ENCODE assay signal across 25 cellular contexts in the genomic region with DNA sequence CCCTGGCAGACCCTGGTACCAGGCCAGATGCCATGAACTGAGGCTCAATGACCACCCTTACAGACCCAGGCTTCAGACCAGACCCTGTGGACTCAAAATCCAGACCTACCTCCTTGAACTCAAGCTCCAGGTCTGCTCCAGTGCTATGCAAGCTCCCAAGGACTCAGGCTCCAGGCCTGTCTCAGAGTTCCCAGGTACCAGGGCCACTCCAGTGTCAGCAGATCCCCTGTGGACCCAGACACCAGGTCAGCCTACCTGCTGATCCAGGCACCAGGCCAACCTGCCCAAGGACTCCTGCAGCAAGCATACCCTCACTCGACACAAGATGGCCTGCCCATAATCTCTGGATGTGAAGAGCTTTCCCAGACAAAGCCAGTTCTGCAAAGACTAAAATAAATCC.
"Had no signal": no experiment of that assay in that cellular context is flagged by ENCODE, and none has a peak within 500 bp of the region (broad histone marks: within the 10 kb centered on the region; RNA-seq: fewer than 3 reads in every experiment).

No MANE protein-coding gene starts in this region.

- DNase-seq: stimulated activated CD4-positive, alpha-beta T cell treated with anti-CD3 and anti-CD28 coated beads, Interleukin-2, amount 100 ng/mL, for 48 hours; stimulated activated CD4-positive, alpha-beta T cell treated with anti-CD3 and anti-CD28 coated beads, Interleukin-4, amount 100 ng/mL, for 1 hour; stimulated activated CD4-positive, alpha-beta T cell treated with anti-CD3 and anti-CD28 coated beads, Interleukin-4, amount 100 ng/mL, for 24 hours; stimulated activated CD4-positive, alpha-beta T cell treated with anti-CD3 and anti-CD28 coated beads, Interleukin-4, amount 100 ng/mL, for 4 hours; stimulated activated CD8-positive, alpha-beta memory T cell treated with anti-CD3 and anti-CD28 coated beads, Interleukin-4, amount 100 ng/mL, for 48 hours; stimulated activated naive B cell treated with anti-CD40 and anti-IgM and Interleukin-4, amounts not matched to agents 10 μg/mL and 1 μg/mL and 100 μg/mL, for 72 hours; stimulated activated naive CD4-positive, alpha-beta T cell; stimulated activated naive CD4-positive, alpha-beta T cell treated with Interleukin-2 at 50 U/mL for 16 hours; stimulated activated naive CD8-positive, alpha-beta T cell treated with anti-CD3 and anti-CD28 coated beads, Interleukin-15, amount 100 ng/mL, for 72 hours; stimulated activated naive CD8-positive, alpha-beta T cell treated with anti-CD3 and anti-CD28 coated beads, Interleukin-15, Interleukin-2, amounts not matched to agents 100 U/mL and 50 U/mL, for 24 hours; stomach; substantia nigra; testis; thyroid gland; tibial artery; transverse colon; upper lobe of left lung; upper lobe of right lung; uterus had no signal

- H3K4me3 ChIP-seq: stomach, suprapubic skin, testis, thoracic aorta, thyroid gland, tibial artery, tibial nerve, transverse colon, upper lobe of left lung, upper lobe of right lung, uterus, vagina had no signal

- H3K36me3 ChIP-seq: stomach, suprapubic skin, thoracic aorta, thyroid gland, tibial artery, tibial nerve, transverse colon, upper lobe of left lung, upper lobe of right lung, uterus, vagina had no signal

- H3K4me1 ChIP-seq: stomach, suprapubic skin, testis, thyroid gland, tibial artery, tibial nerve, transverse colon, upper lobe of left lung, upper lobe of right lung, uterus, vagina had no signal

- H3K27me3 ChIP-seq: stomach, suprapubic skin, testis, thyroid gland, tibial artery, tibial nerve, transverse colon, upper lobe of left lung, upper lobe of right lung, uterus, vagina had no signal

- H3K9me3 ChIP-seq: stomach, suprapubic skin, testis, thoracic aorta, thyroid gland, tibial artery, tibial nerve, transverse colon, upper lobe of left lung, upper lobe of right lung, uterus, vagina had no signal

- H3K27ac ChIP-seq: stomach, suprapubic skin, testis, thoracic aorta, thyroid gland, tibial artery, tibial nerve, transverse colon, upper lobe of left lung, upper lobe of right lung, uterus, vagina had no signal

- ATAC-seq: stimulated activated effector memory CD8-positive, alpha-beta T cell treated with anti-CD3 and anti-CD28 coated beads, Interleukin-12 subunit alpha, Interleukin-12 subunit beta, amount 100 ng/mL, for 72 hours; stimulated activated memory B cell treated with anti-CD40 and anti-IgM and Interleukin-4, amounts not matched to agents 10 μg/mL and 1 μg/mL and 100 μg/mL, for 72 hours; stimulated activated naive B cell treated with anti-CD40 and anti-IgM and Interleukin-4, amounts not matched to agents 10 μg/mL and 1 μg/mL and 100 μg/mL, for 72 hours; stimulated activated naive CD8-positive, alpha-beta T cell treated with anti-CD3 and anti-CD28 coated beads, Interleukin-15, amount 100 ng/mL, for 72 hours; stimulated activated naive CD8-positive, alpha-beta T cell treated with anti-CD3 and anti-CD28 coated beads, Interleukin-15, Interleukin-2, amounts not matched to agents 100 U/mL and 50 U/mL, for 24 hours; upper lobe of right lung had no signal
